Comparison of ENCODE assay signal across 25 cellular contexts in the genomic region with DNA sequence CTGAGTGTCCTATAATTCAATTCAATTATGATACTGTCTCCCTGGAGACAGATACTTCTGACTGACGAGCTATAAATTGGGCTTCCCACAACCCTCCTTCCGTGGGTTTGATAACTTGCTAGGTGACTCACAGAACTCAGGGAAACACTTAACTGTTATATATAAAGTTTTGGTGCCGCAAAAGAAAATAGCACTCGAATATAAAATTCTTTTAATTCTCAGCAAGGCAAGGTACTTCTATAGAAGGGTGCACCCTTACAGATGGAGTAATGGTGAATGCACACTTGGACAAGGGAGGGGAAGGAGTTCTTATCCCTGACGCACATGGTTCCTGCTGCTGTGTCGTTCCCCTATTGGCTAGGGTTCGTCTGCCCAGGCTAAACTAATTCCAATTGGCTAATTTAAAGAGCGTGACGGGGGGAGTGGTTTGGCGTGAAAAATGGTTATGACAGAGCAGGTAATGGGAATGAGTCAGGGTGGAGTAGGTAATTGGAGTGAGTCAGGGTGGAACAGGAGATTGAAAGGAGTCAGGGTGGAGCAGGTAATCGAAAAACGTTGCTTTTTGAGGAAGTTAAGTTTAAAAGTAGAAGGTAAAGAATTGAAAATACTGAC. TPM values are rescaled to one million over a fixed set of nuclear protein-coding genes. Genes with fewer than 3 reads are reported as not detected.
DNase-seq lines count a peak whose midpoint lies in the region; ATAC-seq, FAIRE-seq and TF ChIP-seq lines count a peak whose summit lies in the region.
"Had no signal": no experiment of that assay in that cellular context is flagged by ENCODE, and none has a peak within 500 bp of the region (broad histone marks: within the 10 kb centered on the region; RNA-seq: fewer than 3 reads in every experiment).

No MANE protein-coding gene starts in this region.

- ATAC-seq in HG02588 (IDR thresholded peaks at IDR 0.05; ENCODE audit: unreplicated experiment): no peak
- ATAC-seq: activated CD4-positive, CD25-positive, alpha-beta regulatory T cell treated with anti-CD3 and anti-CD28 coated beads, Interleukin-2, amount 50 U/mL, for 24 hours; GM23338 had no signal

- TF ChIP-seq CTCF in bronchial epithelial cell (IDR thresholded peaks at IDR 0.05; ENCODE audit: insufficient read depth, low read length, severe bottlenecking) (no peak), nephron progenitor cell (IDR thresholded peaks at IDR 0.05) (no peak)

- no peak overlapping the region for H3K4me3 Mint-ChIP-seq in nephron progenitor cell
- H3K4me3 Mint-ChIP-seq: GM23338, neural crest cell had no signal

- no peaks in the 10 kb centered on the region for H3K36me3 Mint-ChIP-seq in nephron progenitor cell (ENCODE audit: low read depth)

- peaks cover 11% of the 10 kb centered on the region for H3K9me3 Mint-ChIP-seq in nephron progenitor cell
- H3K9me3 Mint-ChIP-seq: GM23338 had no signal

- FAIRE-seq in bronchial epithelial cell (lab: Jason Lieb, UNC): no peak
- FAIRE-seq: GM18507, kidney had no signal

- peaks cover 17% of the 10 kb centered on the region for H3K4me1 Mint-ChIP-seq in nephron progenitor cell
- H3K4me1 Mint-ChIP-seq: neural crest cell had no signal

- peak overlapping the region; percentile 3 for H3K27ac Mint-ChIP-seq in nephron progenitor cell
- H3K27ac Mint-ChIP-seq: GM23338 had no signal

- peaks cover 4% of the 10 kb centered on the region for H3K27me3 Mint-ChIP-seq in nephron progenitor cell (ENCODE audit: low read depth, poor library complexity)

- no peaks in the 10 kb centered on the region for H3K27me3 ChIP-seq in bronchial epithelial cell (ENCODE audit: control insufficient read depth, insufficient read depth, low read length)
- H3K27me3 ChIP-seq: SJCRH30, testis had no signal

- H3K4me3 ChIP-seq in bronchial epithelial cell (ENCODE audit: low read depth, low read length): no peak overlapping the region
- H3K4me3 ChIP-seq: GM23338, SJCRH30, testis had no signal

- no peaks in the 10 kb centered on the region for H3K36me3 ChIP-seq in bronchial epithelial cell (ENCODE audit: control insufficient read depth, insufficient read depth, low read length)
- H3K36me3 ChIP-seq: SJCRH30 had no signal

- peak; percentile 5 for DNase-seq in DMS53 (lab: John Stamatoyannopoulos, UW)
- DNase-seq in DMS53 treated with DMSO at 0.1 percent for 48 hours (lab: John Stamatoyannopoulos, UW; ENCODE audit: unreplicated experiment): no peak
- DNase-seq in NCI-H226: peak; percentile 5
- DNase-seq in bronchial epithelial cell (ENCODE audit: low read depth): peak; percentile 20
- no peak for DNase-seq in nephron progenitor cell
- DNase-seq in cortex of kidney (lab: John Stamatoyannopoulos, UW): no peak
- no peak for DNase-seq in NCI-H524 (lab: John Stamatoyannopoulos, UW)
- DNase-seq: 8988T; activated gamma-delta T cell treated with Interleukin-2 at 50 U/mL for 16 hours; C1 segment of cervical spinal cord; kidney; mesendoderm; MM.1S; NCI-H1694 treated with DMSO at 0.1 percent for 48 hours; NCI-H345; SJCRH30; stimulated activated CD4-positive, alpha-beta T cell treated with anti-CD3 and anti-CD28 coated beads, Interleukin-12 subunit alpha, Interleukin-12 subunit beta, amount 100 ng/mL, for 4 hours; T-helper 9 cell; testis had no signal

RNA-seq across cellular contexts. Expression of gene GHITM, which starts 20.8 kb away (rescaled TPM):
- 415 and 431 TPM in 2 replicates for total RNA-seq in bronchial epithelial cell

RNA-seq across cellular contexts. Expression of gene GPR15LG, which starts 55.1 kb away (rescaled TPM):
- total RNA-seq in bronchial epithelial cell: 0.53 and 2.6 TPM in 2 replicates
- total RNA-seq: chondrocyte, GM23338, neural crest cell, SJCRH30, testis had no signal

Comparison
In these comparisons a context has a peak if more than half of its experiments do, and no peak if none do; other contexts are left out.
1. DNase-seq: peak in DMS53 (single experiment), NCI-H226 (single experiment) and bronchial epithelial cell (single experiment); none in DMS53 treated with DMSO at 0.1 percent for 48 hours (single experiment), nephron progenitor cell (single experiment), cortex of kidney (single experiment) and NCI-H524 (0 of 2).